14 cellular contexts compared by ENCODE assay signal in genomic region chr7:126696639-126697038, GRCh38.
DNase-seq lines count a peak whose midpoint lies in the region; ATAC-seq and TF ChIP-seq lines count a peak whose summit lies in the region.
"Had no signal": no experiment of that assay in that cellular context is flagged by ENCODE, and none has a peak within 500 bp of the region (broad histone marks: within the 10 kb centered on the region; RNA-seq: fewer than 3 reads in every experiment).

No MANE protein-coding gene starts in this region.

- peak overlapping the region; percentile 78 for H3K4me2 ChIP-seq in SU-DHL-6 (ENCODE audit: low read depth, low read length, poor library complexity, severe bottlenecking)
- no peak overlapping the region for H3K4me2 ChIP-seq in osteoblast (ENCODE audit: insufficient read depth, low read length)

- no peaks in the 10 kb centered on the region for H3K27me3 ChIP-seq in SU-DHL-6 (ENCODE audit: low read length)
- H3K27me3 ChIP-seq in osteoblast (ENCODE audit: insufficient read depth, low read length): no peaks in the 10 kb centered on the region

- no peaks in the 10 kb centered on the region for H3K36me3 ChIP-seq in SU-DHL-6 (ENCODE audit: low read length)
- H3K36me3 ChIP-seq in osteoblast (ENCODE audit: insufficient read depth, low read length): no peaks in the 10 kb centered on the region
- H3K36me3 ChIP-seq: HAP-1 had no signal

- H3K36me3 Mint-ChIP-seq in activated T-helper 17 cell treated with anti-CD3 and anti-CD28 coated beads, Interleukin-2, amount 50 U/mL, for 72 hours (ENCODE audit: low read depth): no peaks in the 10 kb centered on the region
- H3K36me3 Mint-ChIP-seq: activated naive CD8-positive, alpha-beta T cell had no signal

- no peaks in the 10 kb centered on the region for H4K20me1 ChIP-seq in SU-DHL-6 (ENCODE audit: low read depth, low read length)
- no peaks in the 10 kb centered on the region for H4K20me1 ChIP-seq in osteoblast (ENCODE audit: insufficient read depth, low read length)

- H3K27ac Mint-ChIP-seq in activated T-helper 17 cell treated with anti-CD3 and anti-CD28 coated beads, Interleukin-2, amount 50 U/mL, for 72 hours: no peak overlapping the region
- H3K27ac Mint-ChIP-seq: activated naive CD8-positive, alpha-beta T cell; T-helper 17 cell had no signal

- no peaks in the 10 kb centered on the region for H3K9me3 Mint-ChIP-seq in activated T-helper 17 cell treated with anti-CD3 and anti-CD28 coated beads, Interleukin-2, amount 50 U/mL, for 72 hours

- H3K4me1 Mint-ChIP-seq in activated T-helper 17 cell treated with anti-CD3 and anti-CD28 coated beads, Interleukin-2, amount 50 U/mL, for 72 hours: no peaks in the 10 kb centered on the region

- H3K4me1 ChIP-seq in osteoblast (ENCODE audit: insufficient read depth, low read length): peaks cover 3% of the 10 kb centered on the region
- H3K4me1 ChIP-seq: HAP-1 had no signal

- H3K27me3 Mint-ChIP-seq in activated T-helper 17 cell treated with anti-CD3 and anti-CD28 coated beads, Interleukin-2, amount 50 U/mL, for 72 hours: no peaks in the 10 kb centered on the region
- H3K27me3 Mint-ChIP-seq: T-helper 17 cell had no signal

- peak overlapping the region; percentile 61 for H2AFZ ChIP-seq in SU-DHL-6 (ENCODE audit: low read depth, low read length, severe bottlenecking)
- H2AFZ ChIP-seq in osteoblast (ENCODE audit: low read length): no peak overlapping the region

- peak; percentile 41 for ATAC-seq in GM18517 (IDR thresholded peaks at IDR 0.05; ENCODE audit: unreplicated experiment)
- peak; percentile 39 for ATAC-seq in GM21367 (IDR thresholded peaks at IDR 0.05; ENCODE audit: unreplicated experiment)
- ATAC-seq in HG03039 (IDR thresholded peaks at IDR 0.05; ENCODE audit: unreplicated experiment): peak; percentile 34
- no peak for ATAC-seq in activated T-helper 17 cell treated with anti-CD3 and anti-CD28 coated beads, Interleukin-2, amount 50 U/mL, for 72 hours (replicated peaks)
- ATAC-seq: mucosa of descending colon, T-helper 17 cell had no signal

- H3K79me2 ChIP-seq in SU-DHL-6 (ENCODE audit: insufficient read depth, low read length) (no peaks in the 10 kb centered on the region), osteoblast (ENCODE audit: insufficient read depth, low read length) (no peaks in the 10 kb centered on the region)

- H3K9me3 ChIP-seq in SU-DHL-6 (ENCODE audit: insufficient read depth, low read length) (peaks cover 4% of the 10 kb centered on the region; the same call in 1 of the 2 replicates), osteoblast (ENCODE audit: low read depth, low read length) (no peaks in the 10 kb centered on the region)
- H3K9me3 ChIP-seq: HAP-1, mucosa of descending colon had no signal

- TF ChIP-seq CTCF in SU-DHL-6 (IDR thresholded peaks at IDR 0.05; ENCODE audit: insufficient read depth, low read length, poor library complexity, severe bottlenecking): no peak
- no peak for TF ChIP-seq CTCF in osteoblast (IDR thresholded peaks at IDR 0.05; ENCODE audit: extremely low read depth, low read depth, low read length)

- H3K4me3 ChIP-seq in SU-DHL-6 (ENCODE audit: insufficient read depth, low read length, poor library complexity, severe bottlenecking) (peak overlapping the region; percentile 35), osteoblast (ENCODE audit: insufficient read depth, low read length) (no peak overlapping the region)
- H3K4me3 ChIP-seq: HAP-1, mucosa of descending colon had no signal

- H3K9me2 ChIP-seq in SU-DHL-6 (replicated peaks; ENCODE audit: insufficient read depth, low read length): no peaks in the 10 kb centered on the region

- DNase-seq in NCI-H2171 (lab: John Stamatoyannopoulos, UW) (no peak), osteoblast (ENCODE audit: insufficient read length, low spot score, missing footprints) (no peak)
- no peak for DNase-seq in stimulated activated CD4-positive, alpha-beta T cell treated with anti-CD3 and anti-CD28 coated beads, Interleukin-4, amount 100 ng/mL, for 24 hours
- DNase-seq: C1 segment of cervical spinal cord, GF-D8, T-helper 17 cell had no signal

- H3K4me3 Mint-ChIP-seq in activated T-helper 17 cell treated with anti-CD3 and anti-CD28 coated beads, Interleukin-2, amount 50 U/mL, for 72 hours: no peak overlapping the region
- H3K4me3 Mint-ChIP-seq: activated naive CD8-positive, alpha-beta T cell; T-helper 17 cell had no signal

- peaks cover 36% of the 10 kb centered on the region for H3F3A ChIP-seq in SU-DHL-6 (ENCODE audit: insufficient read depth)

- H3K27ac ChIP-seq in SU-DHL-6 (ENCODE audit: low read depth, low read length) (peak overlapping the region; percentile 87), osteoblast (ENCODE audit: low read depth, low read length) (no peak overlapping the region)

- H3K9ac ChIP-seq in SU-DHL-6 (ENCODE audit: low read length): peak overlapping the region; percentile 48
